ENCODE assay signal across 19 cellular contexts in genomic region chr2:120419073-120419472, GRCh38.
DNase-seq lines count a peak whose midpoint lies in the region; ATAC-seq and TF ChIP-seq lines count a peak whose summit lies in the region.
"Had no signal": no experiment of that assay in that cellular context is flagged by ENCODE, and none has a peak within 500 bp of the region (broad histone marks: within the 10 kb centered on the region; RNA-seq: fewer than 3 reads in every experiment).

No MANE protein-coding gene starts in this region.

- peaks cover 0 to 20% (median 5%) of the 10 kb centered on the region in 7 donors for H3K27me3 ChIP-seq in heart right ventricle

- no peak overlapping the region for H3K4me3 Mint-ChIP-seq in natural killer cell treated with Interleukin-12 subunit alpha and Interleukin-12 subunit beta and Interleukin-15 and Interleukin-18, amount 100 ng/mL, for 72 hours
- H3K4me3 Mint-ChIP-seq: activated CD8-positive, alpha-beta T cell treated with anti-CD3 and anti-CD28 coated beads, Interleukin-2, amount 10 ng/mL, durations not matched to agents 7 days and 5 days had no signal

- ATAC-seq in heart right ventricle (peak; percentile 74 to 98 (median 92)), sciatic nerve (no peak), HG03025 (IDR thresholded peaks at IDR 0.05; ENCODE audit: low FRiP score, unreplicated experiment) (no peak)
- ATAC-seq in natural killer cell treated with Interleukin-12 subunit alpha and Interleukin-12 subunit beta and Interleukin-15 and Interleukin-18, amount 100 ng/mL, for 72 hours = no peak
- ATAC-seq: activated CD8-positive, alpha-beta T cell treated with anti-CD3 and anti-CD28 coated beads, Interleukin-2, amount 10 ng/mL, durations not matched to agents 7 days and 5 days had no signal

- peaks cover 30 to 34% of the 10 kb centered on the region in 2 donors for H3K27me3 Mint-ChIP-seq in natural killer cell treated with Interleukin-12 subunit alpha and Interleukin-12 subunit beta and Interleukin-15 and Interleukin-18, amount 100 ng/mL, for 72 hours

- DNase-seq in ELF-1 (ENCODE audit: low read depth, low spot score) (peak; percentile 0), SW480 (ENCODE audit: low spot score) (peak; percentile 55), heart right ventricle (peak; percentile 58 to 67), sciatic nerve (ENCODE audit: low spot score) (peak; percentile 9), NCI-H146 (lab: John Stamatoyannopoulos, UW) (no peak)
- no peak for DNase-seq in natural killer cell treated with Interleukin-12 subunit alpha and Interleukin-12 subunit beta and Interleukin-15 and Interleukin-18, amount 100 ng/mL, for 72 hours (ENCODE audit: low spot score)
- DNase-seq: activated CD8-positive, alpha-beta T cell treated with anti-CD3 and anti-CD28 coated beads, Interleukin-2, amount 10 ng/mL, durations not matched to agents 7 days and 5 days; activated gamma-delta T cell; amniotic stem cell; DND-41; hypothalamus; midbrain; NCI-H187 treated with DMSO at 0.1 percent for 48 hours; NCI-H510A; stimulated activated naive CD4-positive, alpha-beta T cell treated with Interleukin-2 at 50 U/mL for 16 hours; T-helper 1 cell; trophoblast cell had no signal

- H3K27ac Mint-ChIP-seq in natural killer cell treated with Interleukin-12 subunit alpha and Interleukin-12 subunit beta and Interleukin-15 and Interleukin-18, amount 100 ng/mL, for 72 hours = no peak overlapping the region
- H3K27ac Mint-ChIP-seq: activated CD8-positive, alpha-beta T cell treated with anti-CD3 and anti-CD28 coated beads, Interleukin-2, amount 10 ng/mL, durations not matched to agents 7 days and 5 days had no signal

- H3K4me1 Mint-ChIP-seq in natural killer cell treated with Interleukin-12 subunit alpha and Interleukin-12 subunit beta and Interleukin-15 and Interleukin-18, amount 100 ng/mL, for 72 hours (ENCODE audit: low read depth in 2 of 2) = no peaks in the 10 kb centered on the region

- no peak overlapping the region for H3K27ac ChIP-seq in heart right ventricle
- H3K27ac ChIP-seq: HL-60 had no signal

- no peaks in the 10 kb centered on the region for H3K9me3 Mint-ChIP-seq in natural killer cell treated with Interleukin-12 subunit alpha and Interleukin-12 subunit beta and Interleukin-15 and Interleukin-18, amount 100 ng/mL, for 72 hours

- H3K36me3 Mint-ChIP-seq in natural killer cell treated with Interleukin-12 subunit alpha and Interleukin-12 subunit beta and Interleukin-15 and Interleukin-18, amount 100 ng/mL, for 72 hours = no peaks in the 10 kb centered on the region

- WGBS in heart right ventricle, 2 donors = 15 to 27% methylated on average over 6 of the region's 6 CpGs

- H3K4me3 ChIP-seq in heart right ventricle = no peak overlapping the region

- H3K4me1 ChIP-seq in heart right ventricle = peaks cover 0 to 12% (median 0%) of the 10 kb centered on the region in 9 donors

- no peaks in the 10 kb centered on the region for H3K36me3 ChIP-seq in heart right ventricle

- intact Hi-C loops in heart right ventricle (cut with DNase I) = no loop called here
- intact Hi-C loops in sciatic nerve (cut with DNase I) = no loop called here

- TF ChIP-seq CTCF in heart right ventricle (IDR thresholded peaks at IDR 0.05) = peak in 5 of 9 donors; percentile 9 to 42 (median 22)

- no peaks in the 10 kb centered on the region for H3K9me3 ChIP-seq in heart right ventricle

Comparison
In these comparisons a context has a peak if more than half of its experiments do, and no peak if none do; other contexts are left out.
1. DNase-seq: peak in ELF-1 (single experiment), SW480 (single experiment), heart right ventricle (2 of 2) and sciatic nerve (single experiment); none in NCI-H146 (single experiment) and natural killer cell treated with Interleukin-12 subunit alpha and Interleukin-12 subunit beta and Interleukin-15 and Interleukin-18, amount 100 ng/mL, for 72 hours (single experiment).
2. ATAC-seq: peak in heart right ventricle (8 of 8); none in sciatic nerve (single experiment), HG03025 (single experiment) and natural killer cell treated with Interleukin-12 subunit alpha and Interleukin-12 subunit beta and Interleukin-15 and Interleukin-18, amount 100 ng/mL, for 72 hours (0 of 2).